In genomic region chr2:112712903-112713584, GRCh38 we compare ENCODE assay signal across 9 cellular contexts.
DNase-seq lines count a peak whose midpoint lies in the region; ATAC-seq lines count a peak whose summit lies in the region.
"Had no signal": no experiment of that assay in that cellular context is flagged by ENCODE, and none has a peak within 500 bp of the region (broad histone marks: within the 10 kb centered on the region; RNA-seq: fewer than 3 reads in every experiment).

No MANE protein-coding gene starts in this region.

- peak overlapping the region; percentile 13 for H3K4me3 Mint-ChIP-seq in stimulated activated effector memory CD8-positive, alpha-beta T cell treated with anti-CD3 and anti-CD28 coated beads, Interleukin-12 subunit alpha, Interleukin-12 subunit beta, amount 100 ng/mL, for 72 hours

- no peaks in the 10 kb centered on the region for H3K36me3 Mint-ChIP-seq in stimulated activated effector memory CD8-positive, alpha-beta T cell treated with anti-CD3 and anti-CD28 coated beads, Interleukin-12 subunit alpha, Interleukin-12 subunit beta, amount 100 ng/mL, for 72 hours

- peaks cover 49% of the 10 kb centered on the region for H3K4me1 Mint-ChIP-seq in stimulated activated effector memory CD8-positive, alpha-beta T cell treated with anti-CD3 and anti-CD28 coated beads, Interleukin-12 subunit alpha, Interleukin-12 subunit beta, amount 100 ng/mL, for 72 hours

- ATAC-seq in stimulated activated effector memory CD8-positive, alpha-beta T cell treated with anti-CD3 and anti-CD28 coated beads, Interleukin-12 subunit alpha, Interleukin-12 subunit beta, amount 100 ng/mL, for 72 hours: peak; percentile 91
- ATAC-seq in GM21528 (IDR thresholded peaks at IDR 0.05; ENCODE audit: low FRiP score, unreplicated experiment): no peak

- H3K27ac Mint-ChIP-seq in stimulated activated effector memory CD8-positive, alpha-beta T cell treated with anti-CD3 and anti-CD28 coated beads, Interleukin-12 subunit alpha, Interleukin-12 subunit beta, amount 100 ng/mL, for 72 hours: peak overlapping the region; percentile 89

- H3K9me3 Mint-ChIP-seq in stimulated activated effector memory CD8-positive, alpha-beta T cell treated with anti-CD3 and anti-CD28 coated beads, Interleukin-12 subunit alpha, Interleukin-12 subunit beta, amount 100 ng/mL, for 72 hours: no peaks in the 10 kb centered on the region

- peak; percentile 80 for DNase-seq in activated effector memory CD4-positive, alpha-beta T cell treated with anti-CD3 and anti-CD28 coated beads, Interleukin-2, amount 50 U/mL, for 16 hours
- no peak for DNase-seq in activated effector memory CD4-positive, alpha-beta T cell treated with Interleukin-2 at 50 U/mL for 16 hours
- peak; percentile 70 to 81 for DNase-seq in activated CD4-positive, alpha-beta T cell treated with anti-CD3 and anti-CD28 coated beads, Interleukin-2, amount 50 U/mL, for 48 hours
- DNase-seq in kidney tubule cell (ENCODE audit: low spot score) (peak; percentile 63), SHP77 treated with DMSO at 0.1 percent for 48 hours (lab: John Stamatoyannopoulos, UW) (no peak), NCI-H510A (lab: John Stamatoyannopoulos, UW) (no peak)
- peak in 1 of 2 donors; percentile 44 for DNase-seq in stimulated activated effector memory CD8-positive, alpha-beta T cell treated with anti-CD3 and anti-CD28 coated beads, Interleukin-12 subunit alpha, Interleukin-12 subunit beta, amount 100 ng/mL, for 72 hours (ENCODE audit: low spot score in 2 of 2)
- DNase-seq: activated CD4-positive, CD25-positive, alpha-beta regulatory T cell had no signal

Comparison
In these comparisons a context has a peak if more than half of its experiments do, and no peak if none do; other contexts are left out.
1. DNase-seq: peak in activated effector memory CD4-positive, alpha-beta T cell treated with anti-CD3 and anti-CD28 coated beads, Interleukin-2, amount 50 U/mL, for 16 hours (single experiment), activated CD4-positive, alpha-beta T cell treated with anti-CD3 and anti-CD28 coated beads, Interleukin-2, amount 50 U/mL, for 48 hours (2 of 2) and kidney tubule cell (single experiment); none in activated effector memory CD4-positive, alpha-beta T cell treated with Interleukin-2 at 50 U/mL for 16 hours (single experiment), SHP77 treated with DMSO at 0.1 percent for 48 hours (single experiment) and NCI-H510A (single experiment).